Comparison of ENCODE assay signal across 6 cellular contexts in genomic region chr16:7431723-7432122, GRCh38.
"Had no signal": no experiment of that assay in that cellular context is flagged by ENCODE, and none has a peak within 500 bp of the region (broad histone marks: within the 10 kb centered on the region; RNA-seq: fewer than 3 reads in every experiment).

No MANE protein-coding gene starts in this region.

- ATAC-seq: HepG2 had no signal

- H2AFZ ChIP-seq: GM23248 had no signal

- H3K27ac ChIP-seq: GM23248, HL-60 had no signal

- FAIRE-seq: HepG2 had no signal

- DNase-seq: GM23248, H7, HCEC 1CT, KBM-7 had no signal

- H3K4me3 ChIP-seq: GM23248 had no signal

- H3K9ac ChIP-seq: GM23248 had no signal
